Comparison of ENCODE assay signal across 8 cellular contexts in genomic region chr5:150161242-150162141, GRCh38. TPM values are rescaled to one million over a fixed set of nuclear protein-coding genes. Genes with fewer than 3 reads are reported as not detected.
DNase-seq lines count a peak whose midpoint lies in the region; ATAC-seq, FAIRE-seq and TF ChIP-seq lines count a peak whose summit lies in the region.

No MANE protein-coding gene starts in this region.

- peak; percentile 95 for TF ChIP-seq CTCF in 22Rv1 (IDR thresholded peaks at IDR 0.05)

- DNase-seq in GM18507 (ENCODE audit: extremely low spot score, insufficient read length, low read depth) (peak; percentile 70), NCI-H510A treated with DMSO at 0.1 percent for 48 hours (lab: John Stamatoyannopoulos, UW) (peak; percentile 53), dermis blood vessel endothelial cell (peak; percentile 83), lung microvascular endothelial cell (ENCODE audit: low read depth in 2 of 2) (peak; percentile 66 to 74)
- DNase-seq in activated CD4-positive, alpha-beta T cell treated with anti-CD3 and anti-CD28 coated beads, Interleukin-2, amount 50 U/mL, for 4 hours: peak; percentile 65
- DNase-seq in stimulated activated CD8-positive, alpha-beta memory T cell treated with anti-CD3 and anti-CD28 coated beads, Interleukin-15, amount 100 ng/mL, for 1 hour (ENCODE audit: low read depth): peak; percentile 60

- peak; percentile 74 for FAIRE-seq in GM18507 (lab: Jason Lieb, UNC)

- peak; percentile 45 for ATAC-seq in HG03108 (IDR thresholded peaks at IDR 0.05; ENCODE audit: unreplicated experiment)

- H3K27ac ChIP-seq in 22Rv1: no peak overlapping the region

RNA-seq across cellular contexts. Expression of gene CDX1, which starts 5.1 kb away (rescaled TPM):
- not detected in 2 replicates for total RNA-seq in dermis blood vessel endothelial cell
- under 0.01 TPM in 1 of 2 replicates, not detected in the other for total RNA-seq in lung microvascular endothelial cell

RNA-seq across cellular contexts. Expression of gene PDGFRB, which starts 5.8 kb away (rescaled TPM):
- 9.9 and 17.0 TPM in 2 replicates for total RNA-seq in dermis blood vessel endothelial cell
- total RNA-seq in lung microvascular endothelial cell: 5.4 and 9.5 TPM in 2 replicates

RNA-seq across cellular contexts. Expression of gene SLC6A7, which starts 28.4 kb away (rescaled TPM):
- total RNA-seq in dermis blood vessel endothelial cell (not detected in 2 replicates), lung microvascular endothelial cell (not detected in 2 replicates)
